22 cellular contexts compared by ENCODE assay signal in genomic region chr14:103509864-103510263, GRCh38. TPM values are rescaled to one million over a fixed set of nuclear protein-coding genes. Genes with fewer than 3 reads are reported as not detected.
DNase-seq lines count a peak whose midpoint lies in the region; ATAC-seq, FAIRE-seq and TF ChIP-seq lines count a peak whose summit lies in the region.
"Had no signal": no experiment of that assay in that cellular context is flagged by ENCODE, and none has a peak within 500 bp of the region (broad histone marks: within the 10 kb centered on the region; RNA-seq: fewer than 3 reads in every experiment).

No MANE protein-coding gene starts in this region.

- H3K36me3 ChIP-seq in astrocyte (ENCODE audit: insufficient read depth, low read length) (peaks cover 24% of the 10 kb centered on the region), upper lobe of right lung (peaks cover 45% of the 10 kb centered on the region)
- peaks cover 7% of the 10 kb centered on the region for H3K36me3 ChIP-seq in CD4-positive, alpha-beta memory T cell (ENCODE audit: insufficient read depth, low read length)

- peaks cover 34% of the 10 kb centered on the region for H4K20me1 ChIP-seq in astrocyte (ENCODE audit: insufficient read depth, low read length)

- no peak overlapping the region for H3K9ac ChIP-seq in astrocyte (ENCODE audit: low read length)

- H3K27me3 Mint-ChIP-seq in stimulated activated naive CD8-positive, alpha-beta T cell treated with anti-CD3 and anti-CD28 coated beads, Interleukin-15, amount 100 ng/mL, for 72 hours = no peaks in the 10 kb centered on the region
- H3K27me3 Mint-ChIP-seq in astrocyte (ENCODE audit: low read depth, unreplicated experiment) = no peaks in the 10 kb centered on the region
- no peaks in the 10 kb centered on the region for H3K27me3 Mint-ChIP-seq in neural crest cell (ENCODE audit: low read depth)
- no peaks in the 10 kb centered on the region for H3K27me3 Mint-ChIP-seq in CD4-positive, alpha-beta memory T cell
- H3K27me3 Mint-ChIP-seq: B cell, IgD-negative memory B cell had no signal

- H3K9me3 ChIP-seq in astrocyte (ENCODE audit: insufficient read depth, low read depth, low read length) = no peaks in the 10 kb centered on the region
- H3K9me3 ChIP-seq in upper lobe of right lung = no peaks in the 10 kb centered on the region
- no peaks in the 10 kb centered on the region for H3K9me3 ChIP-seq in CD4-positive, alpha-beta memory T cell (ENCODE audit: control insufficient read depth in 1 of 2, low read length in 2 of 2)
- H3K9me3 ChIP-seq: A549 had no signal

- peaks cover 11% of the 10 kb centered on the region for H3K4me1 ChIP-seq in astrocyte (ENCODE audit: insufficient read depth, low read length)
- H3K4me1 ChIP-seq in upper lobe of right lung = peaks cover 22% of the 10 kb centered on the region
- H3K4me1 ChIP-seq in CD4-positive, alpha-beta memory T cell (ENCODE audit: insufficient read depth, low read length) = no peaks in the 10 kb centered on the region
- H3K4me1 ChIP-seq: A549 had no signal

- POLR2A ChIA-PET in CD4-positive, alpha-beta memory T cell (lab: Charles Lee; ENCODE audit: partially characterized antibody) = no interaction called here

- no peak for DNase-seq in stimulated activated naive CD8-positive, alpha-beta T cell treated with anti-CD3 and anti-CD28 coated beads, Interleukin-15, amount 100 ng/mL, for 72 hours
- DNase-seq in stimulated activated naive CD8-positive, alpha-beta T cell treated with anti-CD3 and anti-CD28 coated beads, Interleukin-15, Interleukin-2, amounts not matched to agents 100 U/mL and 50 U/mL, for 24 hours = no peak
- no peak for DNase-seq in astrocyte (ENCODE audit: low read depth)
- no peak for DNase-seq in neural crest cell (ENCODE audit: low read depth, low spot score)
- peak; percentile 50 for DNase-seq in upper lobe of right lung
- no peak for DNase-seq in CD4-positive, alpha-beta memory T cell
- DNase-seq in HPDE6-E6E7 (ENCODE audit: extremely low spot score) = no peak
- DNase-seq: DMS79, GOT3, NCI-H1105 treated with DMSO at 0.1 percent for 48 hours, NCI-H2029 treated with DMSO at 0.1 percent for 48 hours, NCI-H2171 treated with DMSO at 0.1 percent for 48 hours, NCI-H524 treated with DMSO at 0.1 percent for 48 hours, NCI-H82, OCI-M1, Right ventricle myocardium superior had no signal

- H3K79me2 ChIP-seq in astrocyte (ENCODE audit: insufficient read depth, low read length) = no peaks in the 10 kb centered on the region

- H3K27ac ChIP-seq in astrocyte (ENCODE audit: low read depth, low read length) (no peak overlapping the region), upper lobe of right lung (no peak overlapping the region)
- H3K27ac ChIP-seq in CD4-positive, alpha-beta memory T cell (ENCODE audit: low read depth, low read length) = no peak overlapping the region
- H3K27ac ChIP-seq: A549 had no signal

- H3K27ac Mint-ChIP-seq in stimulated activated naive CD8-positive, alpha-beta T cell treated with anti-CD3 and anti-CD28 coated beads, Interleukin-15, amount 100 ng/mL, for 72 hours = peak overlapping the region; percentile 17 to 60
- H3K27ac Mint-ChIP-seq in astrocyte (ENCODE audit: unreplicated experiment) (peak overlapping the region; percentile 58), neural crest cell (ENCODE audit: unreplicated experiment) (no peak overlapping the region)
- no peak overlapping the region for H3K27ac Mint-ChIP-seq in CD4-positive, alpha-beta memory T cell
- H3K27ac Mint-ChIP-seq: B cell had no signal

- H3K27me3 ChIP-seq in astrocyte (ENCODE audit: insufficient read depth, low read length) (no peaks in the 10 kb centered on the region), upper lobe of right lung (no peaks in the 10 kb centered on the region)
- H3K27me3 ChIP-seq in CD4-positive, alpha-beta memory T cell (ENCODE audit: insufficient read depth, low read length) = no peaks in the 10 kb centered on the region

- ATAC-seq in stimulated activated naive CD8-positive, alpha-beta T cell treated with anti-CD3 and anti-CD28 coated beads, Interleukin-15, amount 100 ng/mL, for 72 hours = no peak
- no peak for ATAC-seq in stimulated activated naive CD8-positive, alpha-beta T cell treated with anti-CD3 and anti-CD28 coated beads, Interleukin-15, Interleukin-2, amounts not matched to agents 100 U/mL and 50 U/mL, for 24 hours
- ATAC-seq in upper lobe of right lung (no peak), HG03342 (IDR thresholded peaks at IDR 0.05; ENCODE audit: unreplicated experiment) (no peak)
- ATAC-seq: A549, HCT116 had no signal

- TF ChIP-seq CTCF in astrocyte (IDR thresholded peaks at IDR 0.05; ENCODE audit: insufficient read depth, low read depth, low read length) (no peak), neural crest cell (conservative IDR thresholded peaks at IDR 0.05) (no peak), upper lobe of right lung (IDR thresholded peaks at IDR 0.05) (no peak)

- H3K4me3 ChIP-seq in astrocyte (ENCODE audit: insufficient read depth, low read depth, low read length) (no peak overlapping the region), upper lobe of right lung (no peak overlapping the region)
- H3K4me3 ChIP-seq in CD4-positive, alpha-beta memory T cell (ENCODE audit: low read length in 2 of 2) = no peak overlapping the region
- H3K4me3 ChIP-seq: A549 had no signal

- H3K4me1 Mint-ChIP-seq in stimulated activated naive CD8-positive, alpha-beta T cell treated with anti-CD3 and anti-CD28 coated beads, Interleukin-15, amount 100 ng/mL, for 72 hours = no peaks in the 10 kb centered on the region
- H3K4me1 Mint-ChIP-seq in astrocyte (ENCODE audit: low read depth, unreplicated experiment) (no peaks in the 10 kb centered on the region), neural crest cell (peaks cover 4% of the 10 kb centered on the region)
- H3K4me1 Mint-ChIP-seq in CD4-positive, alpha-beta memory T cell = peaks cover 0 to 5% (median 1%) of the 10 kb centered on the region in 4 donors
- H3K4me1 Mint-ChIP-seq: B cell, CD14-positive monocyte had no signal

- H3K36me3 Mint-ChIP-seq in astrocyte (ENCODE audit: low read depth, unreplicated experiment) (peaks cover 34% of the 10 kb centered on the region), neural crest cell (ENCODE audit: low read depth) (peaks cover 13% of the 10 kb centered on the region)
- H3K36me3 Mint-ChIP-seq in CD4-positive, alpha-beta memory T cell = peaks cover 17 to 40% of the 10 kb centered on the region in 2 donors

- FAIRE-seq in astrocyte (lab: Jason Lieb, UNC) = no peak
- FAIRE-seq: A549 had no signal

- intact Hi-C loops in upper lobe of right lung (cut with DNase I) = no loop called here
- intact Hi-C loops in CD4-positive, alpha-beta memory T cell (cut with micrococcal nuclease) = no loop called here

- CTCF ChIA-PET in CD4-positive, alpha-beta memory T cell (lab: Charles Lee; ENCODE audit: partially characterized antibody) = interaction anchor here (2.1 kb wide), 1 partner anchor 9 kb away, joined by 9 read pairs; no protein-coding TSS in a partner anchor

- H3K4me2 ChIP-seq in astrocyte (ENCODE audit: low read length) = no peak overlapping the region
- H3K4me2 ChIP-seq: A549 had no signal

- no peak overlapping the region for H3K4me3 Mint-ChIP-seq in stimulated activated naive CD8-positive, alpha-beta T cell treated with anti-CD3 and anti-CD28 coated beads, Interleukin-15, amount 100 ng/mL, for 72 hours
- H3K4me3 Mint-ChIP-seq in astrocyte (ENCODE audit: unreplicated experiment) = no peak overlapping the region
- peak overlapping the region; percentile 15 for H3K4me3 Mint-ChIP-seq in neural crest cell
- no peak overlapping the region for H3K4me3 Mint-ChIP-seq in CD4-positive, alpha-beta memory T cell
- H3K4me3 Mint-ChIP-seq: B cell, CD14-positive monocyte had no signal

- H3K9me3 Mint-ChIP-seq in stimulated activated naive CD8-positive, alpha-beta T cell treated with anti-CD3 and anti-CD28 coated beads, Interleukin-15, amount 100 ng/mL, for 72 hours = no peaks in the 10 kb centered on the region
- H3K9me3 Mint-ChIP-seq in astrocyte (ENCODE audit: unreplicated experiment) = no peaks in the 10 kb centered on the region
- no peaks in the 10 kb centered on the region for H3K9me3 Mint-ChIP-seq in neural crest cell
- peaks cover 0 to 6% (median 0%) of the 10 kb centered on the region in 8 donors for H3K9me3 Mint-ChIP-seq in CD4-positive, alpha-beta memory T cell
- H3K9me3 Mint-ChIP-seq: CD14-positive monocyte, IgD-negative memory B cell had no signal

- no peak overlapping the region for H2AFZ ChIP-seq in astrocyte (ENCODE audit: low read depth, low read length)

RNA-seq across cellular contexts. Expression of gene CKB, which starts 12.8 kb away (rescaled TPM):
- 174 and 178 TPM in 2 replicates for total RNA-seq in astrocyte
- 961 and 996 TPM in 2 replicates for total RNA-seq in neural crest cell
- total RNA-seq in upper lobe of right lung = 148 TPM
- 1 to 10 TPM; 2.8 to 3.0 TPM for total RNA-seq in CD4-positive, alpha-beta memory T cell
- 1 to 10 TPM; 2.0 to 2.1 TPM for polyA plus RNA-seq in CD4-positive, alpha-beta memory T cell

RNA-seq across cellular contexts. Expression of gene TRMT61A, which starts 19.1 kb away (rescaled TPM):
- 11.9 and 12.4 TPM in 2 replicates for total RNA-seq in astrocyte
- 10.9 and 12.5 TPM in 2 replicates for total RNA-seq in neural crest cell
- total RNA-seq in upper lobe of right lung = 11.6 TPM
- 10 to 100 TPM; 14.0 TPM for total RNA-seq in CD4-positive, alpha-beta memory T cell
- 1 to 10 TPM; 4.6 to 9.3 TPM for polyA plus RNA-seq in CD4-positive, alpha-beta memory T cell

RNA-seq across cellular contexts. Expression of gene BAG5, which starts 52.6 kb away (rescaled TPM):
- 32.3 and 35.2 TPM in 2 replicates for total RNA-seq in astrocyte
- total RNA-seq in neural crest cell = 32.1 and 33.5 TPM in 2 replicates
- 33.0 TPM for total RNA-seq in upper lobe of right lung
- total RNA-seq in CD4-positive, alpha-beta memory T cell = 10 to 100 TPM; 37.0 to 37.1 TPM
- 10 to 100 TPM; 33.1 to 39.5 TPM for polyA plus RNA-seq in CD4-positive, alpha-beta memory T cell

RNA-seq across cellular contexts. Expression of gene COA8, which starts 52.9 kb away (rescaled TPM):
- total RNA-seq in astrocyte (56.2 TPM in 2 replicates), neural crest cell (33.7 and 37.2 TPM in 2 replicates), upper lobe of right lung (29.7 TPM)
- total RNA-seq in CD4-positive, alpha-beta memory T cell = 10 to 100 TPM; 26.1 to 29.2 TPM
- polyA plus RNA-seq in CD4-positive, alpha-beta memory T cell = 10 to 100 TPM; 52.9 to 63.9 TPM

Comparison
In these comparisons a context has a peak if more than half of its experiments do, and no peak if none do; other contexts are left out.
1. H3K27ac Mint-ChIP-seq: peak in stimulated activated naive CD8-positive, alpha-beta T cell treated with anti-CD3 and anti-CD28 coated beads, Interleukin-15, amount 100 ng/mL, for 72 hours (2 of 2) and astrocyte (single experiment); none in neural crest cell (single experiment) and CD4-positive, alpha-beta memory T cell (0 of 7).
2. RNA of gene CKB, which starts 12.8 kb away (total RNA-seq): 961 to 996 TPM in neural crest cell, 174 to 178 TPM in astrocyte and 148 TPM in upper lobe of right lung (single experiment); 2.8 to 3.0 TPM in CD4-positive, alpha-beta memory T cell; every median in the first group is over 10 times any median in the second.